ENCODE assay signal across 8 cellular contexts in genomic region chr22:20568502-20569058, GRCh38.
A peak's percentile ranks its signal among the peaks of the same experiment; 100 is the strongest.
DNase-seq lines count a peak whose midpoint lies in the region; ATAC-seq and TF ChIP-seq lines count a peak whose summit lies in the region.

No MANE protein-coding gene starts in this region.

- intact Hi-C loops in left lung (cut with DNase I): no loop called here

- H3K9me3 ChIP-seq in left lung (no peaks in the 10 kb centered on the region), subcutaneous abdominal adipose tissue (ENCODE audit: control insufficient read depth in 5 of 5, low read length in 5 of 5) (no peaks in the 10 kb centered on the region)

- H3K9me3 Mint-ChIP-seq in T-helper 1 cell treated with Interleukin-12 subunit alpha and Interleukin-12 subunit beta and Interleukin-4 antibody, amounts not matched to agents 30 μg/mL and 1 μg/mL, for 36 hours: no peaks in the 10 kb centered on the region
- no peaks in the 10 kb centered on the region for H3K9me3 Mint-ChIP-seq in nephron progenitor cell

- H3K27ac Mint-ChIP-seq in T-helper 1 cell treated with Interleukin-12 subunit alpha and Interleukin-12 subunit beta and Interleukin-4 antibody, amounts not matched to agents 30 μg/mL and 1 μg/mL, for 36 hours: peak overlapping the region; percentile 92
- no peak overlapping the region for H3K27ac Mint-ChIP-seq in nephron progenitor cell

- peak overlapping the region in 1 of 5 donors; percentile 43 for H3K9ac ChIP-seq in subcutaneous abdominal adipose tissue (ENCODE audit: low read length in 5 of 5)

- H3K4me3 ChIP-seq in left lung: no peak overlapping the region
- H3K4me3 ChIP-seq in subcutaneous abdominal adipose tissue (ENCODE audit: low read depth in 1 of 5, low read length in 5 of 5): no peak overlapping the region

- peak overlapping the region; percentile 60 for H3K4me3 Mint-ChIP-seq in T-helper 1 cell treated with Interleukin-12 subunit alpha and Interleukin-12 subunit beta and Interleukin-4 antibody, amounts not matched to agents 30 μg/mL and 1 μg/mL, for 36 hours
- no peak overlapping the region for H3K4me3 Mint-ChIP-seq in nephron progenitor cell

- WGBS in adipose tissue, 3 donors: 78 to 86% (median 86%) methylated on average over 9 of the region's 9 CpGs

- no peaks in the 10 kb centered on the region for H3K27me3 Mint-ChIP-seq in T-helper 1 cell treated with Interleukin-12 subunit alpha and Interleukin-12 subunit beta and Interleukin-4 antibody, amounts not matched to agents 30 μg/mL and 1 μg/mL, for 36 hours (ENCODE audit: low read depth)
- H3K27me3 Mint-ChIP-seq in nephron progenitor cell (ENCODE audit: low read depth, poor library complexity): no peaks in the 10 kb centered on the region

- H3K27ac ChIP-seq in adipose tissue (ENCODE audit: low read depth, low read length) (peak overlapping the region; percentile 24), left lung (peak overlapping the region; percentile 72 to 78), subcutaneous abdominal adipose tissue (ENCODE audit: low read depth, low read length) (peak overlapping the region; percentile 84)

- peaks cover 39 to 51% of the 10 kb centered on the region in 2 donors for H3K4me1 ChIP-seq in left lung
- H3K4me1 ChIP-seq in subcutaneous abdominal adipose tissue (ENCODE audit: control insufficient read depth in 5 of 5, insufficient read depth in 5 of 5, low read length in 5 of 5): peaks cover 22 to 56% (median 46%) of the 10 kb centered on the region in 5 donors

- no peaks in the 10 kb centered on the region for H3K27me3 ChIP-seq in left lung
- no peaks in the 10 kb centered on the region for H3K27me3 ChIP-seq in subcutaneous abdominal adipose tissue (ENCODE audit: control insufficient read depth in 5 of 5, insufficient read depth in 4 of 5, low read length in 5 of 5)

- H3K36me3 ChIP-seq in left lung (peaks cover 3 to 94% of the 10 kb centered on the region in 2 donors), subcutaneous abdominal adipose tissue (ENCODE audit: control insufficient read depth in 5 of 5, insufficient read depth in 5 of 5, low read length in 5 of 5) (peaks cover 0 to 85% (median 75%) of the 10 kb centered on the region in 5 donors)

- ATAC-seq in left lung: no peak

- H3K4me1 Mint-ChIP-seq in T-helper 1 cell treated with Interleukin-12 subunit alpha and Interleukin-12 subunit beta and Interleukin-4 antibody, amounts not matched to agents 30 μg/mL and 1 μg/mL, for 36 hours (ENCODE audit: low read depth): peaks cover 69% of the 10 kb centered on the region
- H3K4me1 Mint-ChIP-seq in nephron progenitor cell: no peaks in the 10 kb centered on the region

- TF ChIP-seq CTCF in left lung (IDR thresholded peaks at IDR 0.05) (no peak), nephron progenitor cell (IDR thresholded peaks at IDR 0.05) (no peak)

- peaks cover 81% of the 10 kb centered on the region for H3K36me3 Mint-ChIP-seq in T-helper 1 cell treated with Interleukin-12 subunit alpha and Interleukin-12 subunit beta and Interleukin-4 antibody, amounts not matched to agents 30 μg/mL and 1 μg/mL, for 36 hours (ENCODE audit: low read depth)
- H3K36me3 Mint-ChIP-seq in nephron progenitor cell (ENCODE audit: low read depth): peaks cover 39% of the 10 kb centered on the region

- DNase-seq in T-helper 1 cell (no peak), left lung (no peak), NCI-H1092 (lab: John Stamatoyannopoulos, UW) (no peak), nephron progenitor cell (no peak), T1000 (lab: John Stamatoyannopoulos, UW) (no peak)

Comparison
In these comparisons a context has a peak if more than half of its experiments do, and no peak if none do; other contexts are left out.
1. H3K27ac ChIP-seq: peak in every context shown above with its lines; median percentile 84 in subcutaneous abdominal adipose tissue; 75 in left lung; 24 in adipose tissue.